In the genomic region with DNA sequence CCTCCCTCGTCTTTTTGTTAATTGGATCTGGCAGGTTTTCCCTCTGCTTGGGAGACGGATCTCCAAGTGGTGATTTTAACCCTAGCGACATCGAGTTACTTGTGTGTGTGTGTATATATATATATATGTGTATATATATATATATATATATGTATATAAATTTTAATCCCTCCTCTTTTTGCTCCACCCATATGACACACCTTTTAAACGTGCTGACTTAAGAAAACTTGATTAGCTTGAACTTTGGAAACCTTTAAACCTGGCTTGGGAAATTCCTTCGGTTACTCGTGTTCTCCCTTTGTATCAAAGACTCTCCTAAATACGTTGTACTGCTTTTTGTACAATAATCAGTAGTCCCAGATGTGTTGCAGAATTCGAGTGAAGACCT, we compare ENCODE assay signal across 8 cellular contexts. TPM values are rescaled to one million over a fixed set of nuclear protein-coding genes. Genes with fewer than 3 reads are reported as not detected.
A peak's percentile ranks its signal among the peaks of the same experiment; 100 is the strongest.
DNase-seq lines count a peak whose midpoint lies in the region; ATAC-seq and TF ChIP-seq lines count a peak whose summit lies in the region.

No MANE protein-coding gene starts in this region.

- CTCF ChIA-PET in OCI-LY7 (lab: Charles Lee; ENCODE audit: unreplicated experiment), result no interaction called here

- H3K4me2 ChIP-seq in DND-41 (ENCODE audit: insufficient read depth, low read length), result peak overlapping the region; percentile 64
- H3K4me2 ChIP-seq in OCI-LY7 (ENCODE audit: low read length), result peak overlapping the region; percentile 92
- H3K4me2 ChIP-seq in trophoblast cell (ENCODE audit: low read length), result peak overlapping the region; percentile 79

- H4K12ac ChIP-seq in trophoblast cell (ENCODE audit: low read depth, low read length), result no peak overlapping the region

- no peak overlapping the region for H4K8ac ChIP-seq in trophoblast cell (ENCODE audit: low read depth, low read length)

- no peak for TF ChIP-seq POLR2A in esophagus squamous epithelium (IDR thresholded peaks at IDR 0.05)

- no peaks in the 10 kb centered on the region for H3K27me3 ChIP-seq in DND-41 (ENCODE audit: insufficient read depth, low read length, poor library complexity)
- no peaks in the 10 kb centered on the region for H3K27me3 ChIP-seq in esophagus squamous epithelium
- no peaks in the 10 kb centered on the region for H3K27me3 ChIP-seq in trophoblast cell (ENCODE audit: insufficient read depth, low read length)

- peak overlapping the region; percentile 82 for H2BK120ac ChIP-seq in trophoblast cell (ENCODE audit: insufficient read depth, low read length, poor library complexity)

- peak overlapping the region; percentile 47 to 76; a peak in 3 of 4 replicates for H3K4me3 ChIP-seq in DND-41 (ENCODE audit: low read depth in 1 of 2, low read length in 2 of 2)
- H3K4me3 ChIP-seq in OCI-LY7 (ENCODE audit: low read depth, low read length, poor library complexity, severe bottlenecking), result peak overlapping the region; percentile 82
- H3K4me3 ChIP-seq in esophagus squamous epithelium, result peak overlapping the region; percentile 85 to 97 (median 94)
- peak overlapping the region; percentile 96 for H3K4me3 ChIP-seq in trophoblast cell (ENCODE audit: low read depth, low read length)

- peak overlapping the region; percentile 90 for H3K4ac ChIP-seq in trophoblast cell (ENCODE audit: low read depth, low read length)

- H3K27ac ChIP-seq in DND-41 (ENCODE audit: low read length) (peak overlapping the region; percentile 84; the same call in 1 of the 2 replicates), OCI-LY7 (ENCODE audit: low read depth, low read length, poor library complexity, severe bottlenecking) (no peak overlapping the region), esophagus squamous epithelium (peak overlapping the region; percentile 98 to 99 (median 98)), trophoblast cell (ENCODE audit: low read depth, low read length) (peak overlapping the region; percentile 75)

- peak overlapping the region; percentile 91 for H3K18ac ChIP-seq in trophoblast cell (ENCODE audit: low read length)

- intact Hi-C loops in OCI-LY7 (cut with micrococcal nuclease; ENCODE audit: unreplicated experiment), result loop anchor here (10.0 kb wide), 1 partner anchor 197 kb away; no protein-coding TSS in a partner anchor
- intact Hi-C loops in esophagus squamous epithelium (cut with DNase I), result no loop called here
- intact Hi-C loops in head of caudate nucleus (cut with DNase I), result loop anchor here (10.0 kb wide), 1 partner anchor 637 kb away; the partner anchor contains the start of gene NRDC

- ATAC-seq in DND-41 (ENCODE audit: insufficient read depth, low read depth) (no peak), HG02840 (IDR thresholded peaks at IDR 0.05; ENCODE audit: low FRiP score, unreplicated experiment) (no peak)

- TF ChIP-seq CTCF in DND-41 (IDR thresholded peaks at IDR 0.05; ENCODE audit: borderline replicate concordance, extremely low read depth, low read length, poor library complexity, severe bottlenecking) (no peak), OCI-LY7 (conservative IDR thresholded peaks at IDR 0.05; ENCODE audit: low read length) (no peak), esophagus squamous epithelium (IDR thresholded peaks at IDR 0.05) (no peak)

- H3K9me3 ChIP-seq in DND-41 (ENCODE audit: insufficient read depth, low read length, severe bottlenecking) (no peaks in the 10 kb centered on the region), OCI-LY7 (ENCODE audit: low read length) (no peaks in the 10 kb centered on the region), esophagus squamous epithelium (no peaks in the 10 kb centered on the region), trophoblast cell (ENCODE audit: insufficient read depth, low read depth, low read length) (no peaks in the 10 kb centered on the region)

- DNase-seq in DND-41 (no peak), OCI-LY7 (ENCODE audit: low spot score) (no peak), esophagus squamous epithelium (lab: John Stamatoyannopoulos, UW) (no peak), trophoblast cell (peak in 1 of 2 donors; percentile 30), T1000 (lab: John Stamatoyannopoulos, UW) (no peak), head of caudate nucleus (no peak)
- no peak for DNase-seq in activated naive CD4-positive, alpha-beta T cell (lab: John Stamatoyannopoulos, UW)

- BruUV-seq in OCI-LY7 (replicated peaks; lab: Mats Ljungman, UMichigan), result no TSS peak

- peaks cover 16% of the 10 kb centered on the region for H3K79me1 ChIP-seq in trophoblast cell (ENCODE audit: low read length)

- no peak overlapping the region for H4K91ac ChIP-seq in trophoblast cell (ENCODE audit: low read depth, low read length)

- H3K23ac ChIP-seq in trophoblast cell (ENCODE audit: low read length), result no peak overlapping the region

- peak overlapping the region; percentile 90 for H3K9ac ChIP-seq in DND-41 (ENCODE audit: low read depth, low read length)
- H3K9ac ChIP-seq in trophoblast cell (ENCODE audit: low read length), result peak overlapping the region; percentile 96

- H3K36me3 ChIP-seq in DND-41 (ENCODE audit: insufficient read depth, low read length), result no peaks in the 10 kb centered on the region
- no peaks in the 10 kb centered on the region for H3K36me3 ChIP-seq in OCI-LY7 (ENCODE audit: insufficient read depth, low read length)
- no peaks in the 10 kb centered on the region for H3K36me3 ChIP-seq in esophagus squamous epithelium
- H3K36me3 ChIP-seq in trophoblast cell (ENCODE audit: control insufficient read depth in 1 of 2, insufficient read depth in 2 of 2, low read length in 2 of 2), result no peaks in the 10 kb centered on the region

- H3K4me1 ChIP-seq in DND-41 (ENCODE audit: insufficient read depth, low read length) (peaks cover 60% of the 10 kb centered on the region), OCI-LY7 (ENCODE audit: insufficient read depth, low read length, poor library complexity, severe bottlenecking) (peaks cover 20% of the 10 kb centered on the region), esophagus squamous epithelium (peaks cover 16 to 71% (median 31%) of the 10 kb centered on the region in 3 donors), trophoblast cell (ENCODE audit: control insufficient read depth in 1 of 2, insufficient read depth in 2 of 2, low read length in 2 of 2) (peaks cover 6 to 12% of the 10 kb centered on the region in 2 experiments)

- H3K9me2 ChIP-seq in OCI-LY7 (ENCODE audit: insufficient read depth, low read length), result no peaks in the 10 kb centered on the region

- 1% methylated on average over 9 of the region's 9 CpGs for WGBS in esophagus squamous epithelium, 2 donors
- no CpG with 5 or more reads among the region's 9 CpGs for WGBS in trophoblast cell (ENCODE audit: extremely low coverage, insufficient coverage, insufficient read length)

- H4K20me1 ChIP-seq in DND-41 (ENCODE audit: insufficient read depth, low read length) (peaks cover 20% of the 10 kb centered on the region), OCI-LY7 (ENCODE audit: insufficient read depth, low read length) (peaks cover 20% of the 10 kb centered on the region; the same call in 1 of the 2 replicates)

- H2AFZ ChIP-seq in DND-41 (ENCODE audit: low read depth, low read length) (no peak overlapping the region), OCI-LY7 (ENCODE audit: low read length) (no peak overlapping the region), trophoblast cell (ENCODE audit: insufficient read depth, low read length, poor library complexity) (no peak overlapping the region)

- H2AK5ac ChIP-seq in trophoblast cell (ENCODE audit: low read length), result no peak overlapping the region

- H3K79me2 ChIP-seq in DND-41 (ENCODE audit: insufficient read depth, low read length), result peaks cover 64% of the 10 kb centered on the region
- H3K79me2 ChIP-seq in OCI-LY7 (ENCODE audit: insufficient read depth, low read depth, low read length), result no peaks in the 10 kb centered on the region
- H3K79me2 ChIP-seq in trophoblast cell (ENCODE audit: control insufficient read depth, insufficient read depth, low read length, poor library complexity), result peaks cover 20% of the 10 kb centered on the region

- peak overlapping the region; percentile 92 for H3K14ac ChIP-seq in trophoblast cell (ENCODE audit: low read length)

- no peak overlapping the region for H2BK5ac ChIP-seq in trophoblast cell (ENCODE audit: low read depth, low read length, poor library complexity)

- H2BK12ac ChIP-seq in trophoblast cell (ENCODE audit: low read length), result no peak overlapping the region

- POLR2A ChIA-PET in OCI-LY7 (lab: Charles Lee), result no interaction called here

RNA-seq across cellular contexts. Expression of gene RNF11, which starts 1.2 kb away (rescaled TPM):
- total RNA-seq in OCI-LY7 (2014; rRNA removed; shearing (Covaris generic)), result 4.8 and 5.7 TPM in 2 replicates
- total RNA-seq in OCI-LY7 (2022), result 1.5 and 1.6 TPM in 2 replicates
- 100 to 1,000 TPM in 1 of 4 donors, 10 to 100 TPM in 3; 70.6 to 110 (median 82.8) TPM for total RNA-seq in esophagus squamous epithelium
- polyA plus RNA-seq in trophoblast cell (2013), result 142 and 155 TPM in 2 replicates

Comparison
In these comparisons a context has a peak if more than half of its experiments do, and no peak if none do; other contexts are left out.
1. RNA of gene RNF11, which starts 1.2 kb away (total RNA-seq): 70.6 to 110 TPM in esophagus squamous epithelium; 1.5 to 5.7 TPM in OCI-LY7; every median in the first group is over 10 times any median in the second.
2. Peak in every context shown above with its lines, with median percentiles within 50 percentile points of each other: H3K4me2 ChIP-seq and H3K4me3 ChIP-seq.